ENCODE assay signal across 9 cellular contexts in the genomic region with DNA sequence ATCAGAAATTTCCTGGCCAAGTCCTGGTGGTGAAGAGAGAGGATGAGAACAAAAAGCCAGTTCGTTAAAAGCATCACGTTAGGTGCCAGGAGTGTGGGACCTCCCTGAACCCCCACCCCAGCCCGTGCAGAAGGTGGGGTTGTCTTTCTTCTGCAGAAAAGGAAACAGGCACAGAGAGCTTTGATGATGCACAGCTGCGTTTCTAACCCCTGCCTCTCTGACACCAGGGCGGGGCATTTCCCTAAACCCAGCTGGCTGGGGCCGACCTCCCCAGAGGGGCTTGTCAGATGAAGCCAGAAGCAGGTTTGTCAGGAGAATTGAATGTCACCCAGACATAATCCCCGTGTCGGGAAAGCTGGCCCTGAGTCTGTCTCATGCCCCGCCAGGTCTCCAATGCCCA.
A peak's percentile ranks its signal among the peaks of the same experiment; 100 is the strongest.
DNase-seq lines count a peak whose midpoint lies in the region; ATAC-seq and TF ChIP-seq lines count a peak whose summit lies in the region.
"Had no signal": no experiment of that assay in that cellular context is flagged by ENCODE, and none has a peak within 500 bp of the region (broad histone marks: within the 10 kb centered on the region; RNA-seq: fewer than 3 reads in every experiment).

No MANE protein-coding gene starts in this region.

- H3K9me3 Mint-ChIP-seq in naive thymus-derived CD8-positive, alpha-beta T cell: no peaks in the 10 kb centered on the region

- no peak overlapping the region for H3K27ac ChIP-seq in coronary artery

- peak; percentile 47 for DNase-seq in activated T-cell treated with anti-CD3 and anti-CD28 coated beads, Interleukin-2, amount 50 U/mL, for 1 hour
- peak in 6 of 10 donors; percentile 31 to 58 (median 42) for DNase-seq in naive thymus-derived CD8-positive, alpha-beta T cell
- DNase-seq in DMS 273 treated with DMSO at 0.1 percent for 48 hours (lab: John Stamatoyannopoulos, UW) (no peak), EL (no peak), coronary artery (ENCODE audit: low spot score) (no peak)

- POLR2A ChIA-PET in naive thymus-derived CD8-positive, alpha-beta T cell (lab: Charles Lee): interaction anchor here (0.6 to 1.7 kb wide), 7 partner anchors 9 to 1542 kb away, joined by 3 to 8 read pairs (median 4); no protein-coding TSS in a partner anchor

- H3K4me3 Mint-ChIP-seq in naive thymus-derived CD8-positive, alpha-beta T cell: peak overlapping the region; percentile 69 to 89 (median 80)

- no peak overlapping the region for H3K4me3 ChIP-seq in coronary artery
- H3K4me3 ChIP-seq: SK-N-MC had no signal

- peak; percentile 50 for ATAC-seq in GM18498 (IDR thresholded peaks at IDR 0.05; ENCODE audit: unreplicated experiment)
- peak; percentile 57 for ATAC-seq in HG03460 (IDR thresholded peaks at IDR 0.05; ENCODE audit: unreplicated experiment)
- ATAC-seq in naive thymus-derived CD8-positive, alpha-beta T cell: peak; percentile 77 to 78
- ATAC-seq in HG02973 (IDR thresholded peaks at IDR 0.05; ENCODE audit: unreplicated experiment): no peak

- H3K27ac Mint-ChIP-seq in naive thymus-derived CD8-positive, alpha-beta T cell: peak overlapping the region; percentile 75 to 94 (median 90)

- no peaks in the 10 kb centered on the region for H3K27me3 Mint-ChIP-seq in naive thymus-derived CD8-positive, alpha-beta T cell

- H3K4me1 Mint-ChIP-seq in naive thymus-derived CD8-positive, alpha-beta T cell: peaks cover 34 to 81% (median 69%) of the 10 kb centered on the region in 4 donors

- TF ChIP-seq CTCF in coronary artery (IDR thresholded peaks at IDR 0.05): no peak

- no peaks in the 10 kb centered on the region for H3K36me3 Mint-ChIP-seq in naive thymus-derived CD8-positive, alpha-beta T cell

Comparison
In these comparisons a context has a peak if more than half of its experiments do, and no peak if none do; other contexts are left out.
1. DNase-seq: peak in activated T-cell treated with anti-CD3 and anti-CD28 coated beads, Interleukin-2, amount 50 U/mL, for 1 hour (single experiment) and naive thymus-derived CD8-positive, alpha-beta T cell (6 of 10); none in DMS 273 treated with DMSO at 0.1 percent for 48 hours (single experiment), EL (single experiment) and coronary artery (single experiment).